10 cellular contexts compared by ENCODE assay signal in the genomic region with DNA sequence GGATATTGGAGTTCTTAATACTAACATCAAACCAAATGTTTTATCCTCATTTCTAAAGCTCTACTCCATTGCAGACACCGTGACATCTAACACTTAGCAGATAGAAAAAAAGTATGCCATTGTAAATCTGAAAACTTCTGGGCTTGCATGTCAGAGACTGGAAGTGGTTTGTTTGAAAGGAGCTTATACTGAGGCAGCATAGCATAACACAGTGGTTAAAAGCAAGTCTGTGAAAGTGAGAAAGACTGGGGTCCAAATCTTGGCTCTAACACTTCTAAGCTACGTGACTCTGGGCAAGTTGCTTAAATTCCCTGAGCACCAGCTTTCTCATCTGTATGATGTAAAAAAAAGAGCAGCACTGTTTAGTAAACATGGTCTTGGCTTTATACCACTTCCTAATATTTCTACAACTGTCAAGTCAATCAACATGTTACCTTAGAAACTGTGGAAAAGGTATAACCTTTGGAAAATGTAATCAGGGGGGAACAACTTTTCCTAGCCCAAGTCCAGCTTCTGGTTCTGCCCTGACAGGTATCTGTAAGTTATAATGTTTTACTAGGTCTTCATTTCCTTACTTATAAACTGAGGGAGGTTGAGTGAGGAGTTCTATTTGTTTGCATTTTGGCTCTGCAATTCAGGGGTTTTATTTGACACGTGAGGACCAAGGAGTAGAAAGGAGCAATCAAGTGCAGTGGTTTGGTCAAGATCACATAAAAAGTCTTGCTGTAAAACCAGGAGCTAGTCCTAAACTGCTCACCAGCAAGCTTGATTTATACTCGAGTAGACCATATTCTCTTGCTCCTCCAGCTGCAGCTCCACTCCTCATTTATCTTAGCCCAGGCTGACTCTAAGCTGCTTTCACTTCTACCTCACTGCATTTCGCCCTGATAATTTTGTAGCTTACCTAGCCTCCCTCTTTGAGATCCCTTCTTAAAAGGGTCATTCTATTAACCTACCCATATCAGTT.
DNase-seq lines count a peak whose midpoint lies in the region; ATAC-seq and TF ChIP-seq lines count a peak whose summit lies in the region.
"Had no signal": no experiment of that assay in that cellular context is flagged by ENCODE, and none has a peak within 500 bp of the region (broad histone marks: within the 10 kb centered on the region; RNA-seq: fewer than 3 reads in every experiment).

No MANE protein-coding gene starts in this region.

- no peak for TF ChIP-seq POLR2A in sigmoid colon (IDR thresholded peaks at IDR 0.05)
- no peak for TF ChIP-seq POLR2A in prostate gland (IDR thresholded peaks at IDR 0.05)

- H3K27me3 Mint-ChIP-seq in activated CD8-positive, alpha-beta T cell treated with anti-CD3 and anti-CD28 coated beads, Interleukin-2, amount 10 ng/mL, durations not matched to agents 7 days and 5 days (ENCODE audit: low read depth): no peaks in the 10 kb centered on the region
- H3K27me3 Mint-ChIP-seq in MCF 10A (ENCODE audit: insufficient read depth, unreplicated experiment): no peaks in the 10 kb centered on the region

- H3K27me3 ChIP-seq in sigmoid colon (no peaks in the 10 kb centered on the region), prostate gland (replicated peaks; ENCODE audit: insufficient read depth) (no peaks in the 10 kb centered on the region)

- intact Hi-C loops in sigmoid colon (cut with DNase I): no loop called here
- intact Hi-C loops in MCF 10A (cut with micrococcal nuclease): no loop called here
- intact Hi-C loops in prostate gland (cut with DNase I): loop anchor here (10.0 kb wide), 1 partner anchor 89 kb away; no protein-coding TSS in a partner anchor

- no TSS peak for BruUV-seq in MCF 10A (replicated peaks; lab: Mats Ljungman, UMichigan)

- H3K36me3 ChIP-seq in sigmoid colon (no peaks in the 10 kb centered on the region), prostate gland (no peaks in the 10 kb centered on the region)

- no peak overlapping the region for H3K4me3 Mint-ChIP-seq in activated CD8-positive, alpha-beta T cell treated with anti-CD3 and anti-CD28 coated beads, Interleukin-2, amount 10 ng/mL, durations not matched to agents 7 days and 5 days
- no peak overlapping the region for H3K4me3 Mint-ChIP-seq in MCF 10A (ENCODE audit: unreplicated experiment)

- H3K4me1 ChIP-seq in sigmoid colon: peaks cover 0 to 77% (median 63%) of the 10 kb centered on the region in 4 donors
- peaks cover 6% of the 10 kb centered on the region for H3K4me1 ChIP-seq in prostate gland (replicated peaks)

- peak; percentile 8 to 68 (median 35) for TF ChIP-seq EP300 in sigmoid colon (IDR thresholded peaks at IDR 0.05)

- POLR2A ChIA-PET in activated CD8-positive, alpha-beta T cell treated with anti-CD3 and anti-CD28 coated beads, Interleukin-2, amount 10 ng/mL, durations not matched to agents 7 days and 5 days (lab: Charles Lee): interaction anchor here (0.6 to 2.6 kb wide), 15 partner anchors 8 to 102 kb away, joined by 3 to 51 read pairs (median 4); no protein-coding TSS in a partner anchor
- POLR2A ChIA-PET in MCF 10A (lab: Yijun Ruan, JAX): interaction anchor here (0.7 to 1.6 kb wide), 5 partner anchors 8 to 87 kb away, joined by 3 to 8 read pairs (median 3); no protein-coding TSS in a partner anchor

- H3K4me3 ChIP-seq in sigmoid colon (peak overlapping the region in 1 of 4 donors; percentile 12), prostate gland (no peak overlapping the region)

- H3K9me3 ChIP-seq in sigmoid colon (no peaks in the 10 kb centered on the region), prostate gland (no peaks in the 10 kb centered on the region)

- 48 to 52% methylated on average over 5 of the region's 5 CpGs for WGBS in sigmoid colon, 2 donors
- WGBS in prostate gland: 31% methylated on average over 5 of the region's 5 CpGs

- CTCF ChIA-PET in activated CD8-positive, alpha-beta T cell treated with anti-CD3 and anti-CD28 coated beads, Interleukin-2, amount 10 ng/mL, durations not matched to agents 7 days and 5 days (lab: Charles Lee): interaction anchor here (0.7 to 3.9 kb wide), 25 partner anchors 10 to 257 kb away, joined by 3 to 133 read pairs (median 7); no protein-coding TSS in a partner anchor
- CTCF ChIA-PET in MCF 10A (lab: Yijun Ruan, JAX): interaction anchor here (0.6 to 1.0 kb wide), 6 partner anchors 15 to 275 kb away, joined by 3 read pairs; no protein-coding TSS in a partner anchor

- peaks cover 5% of the 10 kb centered on the region for H3K9me3 Mint-ChIP-seq in activated CD8-positive, alpha-beta T cell treated with anti-CD3 and anti-CD28 coated beads, Interleukin-2, amount 10 ng/mL, durations not matched to agents 7 days and 5 days (ENCODE audit: insufficient read depth)
- H3K9me3 Mint-ChIP-seq in MCF 10A (ENCODE audit: unreplicated experiment): no peaks in the 10 kb centered on the region

- peak; percentile 12 for DNase-seq in DMS53 (lab: John Stamatoyannopoulos, UW)
- no peak for DNase-seq in DMS53 treated with DMSO at 0.1 percent for 48 hours (lab: John Stamatoyannopoulos, UW; ENCODE audit: unreplicated experiment)
- peak; percentile 65 for DNase-seq in activated CD8-positive, alpha-beta T cell treated with anti-CD3 and anti-CD28 coated beads, Interleukin-2, amount 10 ng/mL, durations not matched to agents 7 days and 5 days
- DNase-seq in sigmoid colon: peak; percentile 72
- DNase-seq in MCF 10A (ENCODE audit: unreplicated experiment): no peak
- no peak for DNase-seq in prostate gland (ENCODE audit: low spot score)
- no peak for DNase-seq in LoVo (ENCODE audit: low spot score)
- DNase-seq: amygdala had no signal

- peak; percentile 30 for ATAC-seq in HG02870 (IDR thresholded peaks at IDR 0.05; ENCODE audit: unreplicated experiment)
- ATAC-seq in activated CD8-positive, alpha-beta T cell treated with anti-CD3 and anti-CD28 coated beads, Interleukin-2, amount 10 ng/mL, durations not matched to agents 7 days and 5 days: peak; percentile 48

- H3K4me1 Mint-ChIP-seq in activated CD8-positive, alpha-beta T cell treated with anti-CD3 and anti-CD28 coated beads, Interleukin-2, amount 10 ng/mL, durations not matched to agents 7 days and 5 days (ENCODE audit: low read depth): peaks cover 11% of the 10 kb centered on the region
- peaks cover 5% of the 10 kb centered on the region for H3K4me1 Mint-ChIP-seq in MCF 10A (ENCODE audit: insufficient read depth, unreplicated experiment)

- TF ChIP-seq CTCF in sigmoid colon (IDR thresholded peaks at IDR 0.05): no peak
- TF ChIP-seq CTCF in MCF 10A (IDR thresholded peaks at IDR 0.05; ENCODE audit: unreplicated experiment): no peak
- TF ChIP-seq CTCF in prostate gland (IDR thresholded peaks at IDR 0.05): no peak

- H3K27ac Mint-ChIP-seq in activated CD8-positive, alpha-beta T cell treated with anti-CD3 and anti-CD28 coated beads, Interleukin-2, amount 10 ng/mL, durations not matched to agents 7 days and 5 days: no peak overlapping the region
- no peak overlapping the region for H3K27ac Mint-ChIP-seq in MCF 10A (ENCODE audit: low read depth, unreplicated experiment)

- peak overlapping the region in 3 of 4 donors; percentile 80 to 85 (median 81) for H3K27ac ChIP-seq in sigmoid colon
- H3K27ac ChIP-seq in prostate gland: no peak overlapping the region
- H3K27ac ChIP-seq: 22Rv1 had no signal

- H3K36me3 Mint-ChIP-seq in activated CD8-positive, alpha-beta T cell treated with anti-CD3 and anti-CD28 coated beads, Interleukin-2, amount 10 ng/mL, durations not matched to agents 7 days and 5 days (ENCODE audit: low read depth): peaks cover 16% of the 10 kb centered on the region
- peaks cover 4% of the 10 kb centered on the region for H3K36me3 Mint-ChIP-seq in MCF 10A (ENCODE audit: insufficient read depth, unreplicated experiment)

Comparison
In these comparisons a context has a peak if more than half of its experiments do, and no peak if none do; other contexts are left out.
1. DNase-seq: peak in DMS53 (single experiment), activated CD8-positive, alpha-beta T cell treated with anti-CD3 and anti-CD28 coated beads, Interleukin-2, amount 10 ng/mL, durations not matched to agents 7 days and 5 days (single experiment) and sigmoid colon (single experiment); none in DMS53 treated with DMSO at 0.1 percent for 48 hours (single experiment), MCF 10A (single experiment), prostate gland (single experiment) and LoVo (single experiment).
2. H3K27ac ChIP-seq: peak in sigmoid colon (3 of 4); none in prostate gland (0 of 2).